Comparison of ENCODE assay signal across 1 cellular context in the genomic region with DNA sequence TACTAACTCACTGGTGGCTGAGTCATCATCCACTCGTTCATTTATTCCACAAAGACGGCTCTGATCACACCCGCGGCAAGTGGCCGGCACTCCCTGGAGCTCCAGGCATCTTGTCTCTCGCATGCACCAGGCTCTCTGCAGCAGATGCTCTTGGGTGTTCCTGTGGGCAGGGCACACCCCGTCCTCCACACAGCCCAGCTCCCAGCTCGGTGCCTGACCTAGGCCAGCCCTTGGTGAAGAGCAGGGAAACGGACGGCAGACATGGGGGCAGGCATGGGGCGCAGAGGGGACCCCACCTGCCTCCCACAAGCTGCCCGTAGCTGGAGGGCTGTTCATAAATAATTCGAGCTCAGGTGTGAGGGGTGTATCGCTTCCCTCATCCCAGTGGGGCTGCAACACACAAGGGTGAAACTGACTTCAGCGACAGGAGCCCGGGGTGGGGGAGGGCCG.
TF ChIP-seq lines count a peak whose summit lies in the region.

No MANE protein-coding gene starts in this region.

TF ChIP-seq in HepG2, 621 proteins besides CTCF, POLR2A, EP300 and RAD21 (continued from another document and continues in another):
- TF ChIP-seq ZNF792 (CRISPR knock-in tag; IDR thresholded peaks at IDR 0.05) (0 out of 2 replicates have a peak, but pooled peaks have one; percentile 8), ZNF615 (CRISPR knock-in tag; IDR thresholded peaks at IDR 0.05; ENCODE audit: borderline replicate concordance) (no peak), CAMTA2 (CRISPR knock-in tag; IDR thresholded peaks at IDR 0.05; ENCODE audit: borderline replicate concordance) (no peak), THAP11 (CRISPR knock-in tag; IDR thresholded peaks at IDR 0.05) (0 out of 2 replicates have a peak, but pooled peaks have one; percentile 19), ZNF674 (CRISPR knock-in tag; IDR thresholded peaks at IDR 0.05; ENCODE audit: low read depth) (no peak), HMGA1 (CRISPR knock-in tag; conservative IDR thresholded peaks at IDR 0.05) (no peak), ARHGAP35 (CRISPR knock-in tag; IDR thresholded peaks at IDR 0.05; ENCODE audit: borderline replicate concordance) (no peak), MEIS1 (CRISPR knock-in tag; IDR thresholded peaks at IDR 0.05; ENCODE audit: borderline replicate concordance) (0 out of 2 replicates have a peak, but pooled peaks have one; percentile 40), TEAD2 (CRISPR knock-in tag; IDR thresholded peaks at IDR 0.05) (no peak), DNMT3B (CRISPR knock-in tag; conservative IDR thresholded peaks at IDR 0.05) (no peak), RXRA (CRISPR knock-in tag; IDR thresholded peaks at IDR 0.05) (peak; percentile 29; the same call in 1 of the 2 replicates), PLRG1 (conservative IDR thresholded peaks at IDR 0.05) (no peak), ZNF503 (CRISPR knock-in tag; IDR thresholded peaks at IDR 0.05) (no peak), CREB3 (CRISPR knock-in tag; IDR thresholded peaks at IDR 0.05) (no peak), JUN (CRISPR knock-in tag; IDR thresholded peaks at IDR 0.05) (no peak), BORCS8-MEF2B (CRISPR knock-in tag; IDR thresholded peaks at IDR 0.05) (no peak), ZC3H4 (CRISPR knock-in tag; IDR thresholded peaks at IDR 0.05; ENCODE audit: borderline replicate concordance) (no peak), GPN1 (CRISPR knock-in tag; IDR thresholded peaks at IDR 0.05; ENCODE audit: borderline replicate concordance) (no peak), SATB2 (CRISPR knock-in tag; IDR thresholded peaks at IDR 0.05) (no peak), ZNF550 (CRISPR knock-in tag; IDR thresholded peaks at IDR 0.05; ENCODE audit: borderline replicate concordance) (no peak), NFIB (CRISPR knock-in tag; IDR thresholded peaks at IDR 0.05; ENCODE audit: borderline replicate concordance) (no peak), FOXA3 (CRISPR knock-in tag; IDR thresholded peaks at IDR 0.05) (peak; percentile 32; the same call in 1 of the 2 replicates), ZNF687 (CRISPR knock-in tag; IDR thresholded peaks at IDR 0.05) (peak; percentile 58), ONECUT2 (CRISPR knock-in tag; IDR thresholded peaks at IDR 0.05) (no peak), KDM2A (CRISPR knock-in tag; IDR thresholded peaks at IDR 0.05; ENCODE audit: borderline replicate concordance, low read depth) (peak; percentile 30; the same call in 1 of the 2 replicates), ZNF644 (CRISPR knock-in tag; IDR thresholded peaks at IDR 0.05; ENCODE audit: low read depth) (0 out of 2 replicates have a peak, but pooled peaks have one; percentile 56), NFKBIZ (CRISPR knock-in tag; IDR thresholded peaks at IDR 0.05) (no peak), SUZ12 (IDR thresholded peaks at IDR 0.05; ENCODE audit: low read depth, low read length) (no peak), FOXA1 (IDR thresholded peaks at IDR 0.05) (no peak), FOXA1 (CRISPR knock-in tag; IDR thresholded peaks at IDR 0.05) (peak; percentile 26; the same call in 1 of the 2 replicates), STAT5B (CRISPR knock-in tag; IDR thresholded peaks at IDR 0.05) (no peak), ZBTB49 (CRISPR knock-in tag; IDR thresholded peaks at IDR 0.05; ENCODE audit: borderline replicate concordance) (no peak), ZNF382 (CRISPR knock-in tag; IDR thresholded peaks at IDR 0.05; ENCODE audit: borderline replicate concordance) (no peak), CBX5 (CRISPR knock-in tag; IDR thresholded peaks at IDR 0.05; ENCODE audit: borderline replicate concordance) (peak; percentile 65; the same call in 1 of the 2 replicates), ATF7 (IDR thresholded peaks at IDR 0.05) (no peak), ATF7 (CRISPR knock-in tag; IDR thresholded peaks at IDR 0.05) (no peak)
- TF ChIP-seq, protein P1, sequence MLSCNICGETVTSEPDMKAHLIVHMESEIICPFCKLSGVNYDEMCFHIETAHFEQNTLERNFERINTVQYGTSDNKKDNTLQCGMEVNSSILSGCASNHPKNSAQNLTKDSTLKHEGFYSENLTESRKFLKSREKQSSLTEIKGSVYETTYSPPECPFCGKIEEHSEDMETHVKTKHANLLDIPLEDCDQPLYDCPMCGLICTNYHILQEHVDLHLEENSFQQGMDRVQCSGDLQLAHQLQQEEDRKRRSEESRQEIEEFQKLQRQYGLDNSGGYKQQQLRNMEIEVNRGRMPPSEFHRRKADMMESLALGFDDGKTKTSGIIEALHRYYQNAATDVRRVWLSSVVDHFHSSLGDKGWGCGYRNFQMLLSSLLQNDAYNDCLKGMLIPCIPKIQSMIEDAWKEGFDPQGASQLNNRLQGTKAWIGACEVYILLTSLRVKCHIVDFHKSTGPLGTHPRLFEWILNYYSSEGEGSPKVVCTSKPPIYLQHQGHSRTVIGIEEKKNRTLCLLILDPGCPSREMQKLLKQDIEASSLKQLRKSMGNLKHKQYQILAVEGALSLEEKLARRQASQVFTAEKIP (CRISPR knock-in tag; IDR thresholded peaks at IDR 0.05; ENCODE audit: borderline replicate concordance), result no peak
- TF ChIP-seq, protein P2, sequence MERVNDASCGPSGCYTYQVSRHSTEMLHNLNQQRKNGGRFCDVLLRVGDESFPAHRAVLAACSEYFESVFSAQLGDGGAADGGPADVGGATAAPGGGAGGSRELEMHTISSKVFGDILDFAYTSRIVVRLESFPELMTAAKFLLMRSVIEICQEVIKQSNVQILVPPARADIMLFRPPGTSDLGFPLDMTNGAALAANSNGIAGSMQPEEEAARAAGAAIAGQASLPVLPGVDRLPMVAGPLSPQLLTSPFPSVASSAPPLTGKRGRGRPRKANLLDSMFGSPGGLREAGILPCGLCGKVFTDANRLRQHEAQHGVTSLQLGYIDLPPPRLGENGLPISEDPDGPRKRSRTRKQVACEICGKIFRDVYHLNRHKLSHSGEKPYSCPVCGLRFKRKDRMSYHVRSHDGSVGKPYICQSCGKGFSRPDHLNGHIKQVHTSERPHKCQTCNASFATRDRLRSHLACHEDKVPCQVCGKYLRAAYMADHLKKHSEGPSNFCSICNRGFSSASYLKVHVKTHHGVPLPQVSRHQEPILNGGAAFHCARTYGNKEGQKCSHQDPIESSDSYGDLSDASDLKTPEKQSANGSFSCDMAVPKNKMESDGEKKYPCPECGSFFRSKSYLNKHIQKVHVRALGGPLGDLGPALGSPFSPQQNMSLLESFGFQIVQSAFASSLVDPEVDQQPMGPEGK (CRISPR knock-in tag; IDR thresholded peaks at IDR 0.05), result 0 out of 2 replicates have a peak, but pooled peaks have one; percentile 63
- TF ChIP-seq, protein P3, sequence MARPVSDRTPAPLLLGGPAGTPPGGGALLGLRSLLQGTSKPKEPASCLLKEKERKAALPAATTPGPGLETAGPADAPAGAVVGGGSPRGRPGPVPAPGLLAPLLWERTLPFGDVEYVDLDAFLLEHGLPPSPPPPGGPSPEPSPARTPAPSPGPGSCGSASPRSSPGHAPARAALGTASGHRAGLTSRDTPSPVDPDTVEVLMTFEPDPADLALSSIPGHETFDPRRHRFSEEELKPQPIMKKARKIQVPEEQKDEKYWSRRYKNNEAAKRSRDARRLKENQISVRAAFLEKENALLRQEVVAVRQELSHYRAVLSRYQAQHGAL (CRISPR knock-in tag; IDR thresholded peaks at IDR 0.05; ENCODE audit: not compliant biosample characterization), result no peak
- TF ChIP-seq, protein P4, sequence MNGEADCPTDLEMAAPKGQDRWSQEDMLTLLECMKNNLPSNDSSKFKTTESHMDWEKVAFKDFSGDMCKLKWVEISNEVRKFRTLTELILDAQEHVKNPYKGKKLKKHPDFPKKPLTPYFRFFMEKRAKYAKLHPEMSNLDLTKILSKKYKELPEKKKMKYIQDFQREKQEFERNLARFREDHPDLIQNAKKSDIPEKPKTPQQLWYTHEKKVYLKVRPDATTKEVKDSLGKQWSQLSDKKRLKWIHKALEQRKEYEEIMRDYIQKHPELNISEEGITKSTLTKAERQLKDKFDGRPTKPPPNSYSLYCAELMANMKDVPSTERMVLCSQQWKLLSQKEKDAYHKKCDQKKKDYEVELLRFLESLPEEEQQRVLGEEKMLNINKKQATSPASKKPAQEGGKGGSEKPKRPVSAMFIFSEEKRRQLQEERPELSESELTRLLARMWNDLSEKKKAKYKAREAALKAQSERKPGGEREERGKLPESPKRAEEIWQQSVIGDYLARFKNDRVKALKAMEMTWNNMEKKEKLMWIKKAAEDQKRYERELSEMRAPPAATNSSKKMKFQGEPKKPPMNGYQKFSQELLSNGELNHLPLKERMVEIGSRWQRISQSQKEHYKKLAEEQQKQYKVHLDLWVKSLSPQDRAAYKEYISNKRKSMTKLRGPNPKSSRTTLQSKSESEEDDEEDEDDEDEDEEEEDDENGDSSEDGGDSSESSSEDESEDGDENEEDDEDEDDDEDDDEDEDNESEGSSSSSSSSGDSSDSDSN (CRISPR knock-in tag; IDR thresholded peaks at IDR 0.05), result no peak; the same call in 1 of the 2 replicates
- TF ChIP-seq, protein P5, sequence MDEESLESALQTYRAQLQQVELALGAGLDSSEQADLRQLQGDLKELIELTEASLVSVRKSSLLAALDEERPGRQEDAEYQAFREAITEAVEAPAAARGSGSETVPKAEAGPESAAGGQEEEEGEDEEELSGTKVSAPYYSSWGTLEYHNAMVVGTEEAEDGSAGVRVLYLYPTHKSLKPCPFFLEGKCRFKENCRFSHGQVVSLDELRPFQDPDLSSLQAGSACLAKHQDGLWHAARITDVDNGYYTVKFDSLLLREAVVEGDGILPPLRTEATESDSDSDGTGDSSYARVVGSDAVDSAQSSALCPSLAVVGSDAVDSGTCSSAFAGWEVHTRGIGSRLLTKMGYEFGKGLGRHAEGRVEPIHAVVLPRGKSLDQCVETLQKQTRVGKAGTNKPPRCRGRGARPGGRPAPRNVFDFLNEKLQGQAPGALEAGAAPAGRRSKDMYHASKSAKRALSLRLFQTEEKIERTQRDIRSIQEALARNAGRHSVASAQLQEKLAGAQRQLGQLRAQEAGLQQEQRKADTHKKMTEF (CRISPR knock-in tag; IDR thresholded peaks at IDR 0.05), result peak; percentile 21; the same call in 1 of the 2 replicates
